ENCODE assay signal across 7 cellular contexts in the genomic region with DNA sequence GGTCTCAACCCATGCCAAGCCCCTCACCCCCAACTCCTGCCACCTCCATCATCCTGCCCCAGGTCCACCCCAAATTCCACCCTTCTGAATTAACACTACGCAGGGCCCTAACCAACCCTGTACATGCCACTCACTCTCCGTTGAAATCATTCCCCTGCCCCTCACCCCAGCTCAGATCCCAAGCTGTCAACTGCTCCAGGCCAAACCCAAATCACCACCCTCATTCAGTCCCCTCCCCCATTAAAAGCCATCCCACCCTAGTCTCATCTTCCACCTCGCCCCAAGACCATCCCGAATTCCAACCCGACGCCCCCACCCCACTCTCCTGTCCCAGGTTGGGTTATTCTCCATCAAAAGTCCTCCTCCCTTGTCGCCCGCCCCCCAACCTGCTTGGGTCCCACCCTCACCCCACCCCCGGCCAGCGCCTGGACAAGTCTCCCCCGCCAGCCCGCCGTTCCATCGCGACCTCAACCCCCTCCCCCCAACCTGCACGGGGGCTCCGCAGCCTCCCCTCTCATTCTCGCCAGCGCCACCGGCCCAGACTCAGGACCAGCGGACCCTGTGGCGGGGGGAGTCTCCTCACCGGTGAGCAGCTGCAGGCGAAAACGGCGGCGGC. TPM values are rescaled to one million over a fixed set of nuclear protein-coding genes. Genes with fewer than 3 reads are reported as not detected.
DNase-seq lines count a peak whose midpoint lies in the region; ATAC-seq and TF ChIP-seq lines count a peak whose summit lies in the region.

No MANE protein-coding gene starts in this region.

- peak overlapping the region; percentile 89 for H3K4ac ChIP-seq in neuronal stem cell (ENCODE audit: low read length)

- H3K36me3 ChIP-seq in RWPE2 (ENCODE audit: low read depth) (no peaks in the 10 kb centered on the region), esophagus (ENCODE audit: control insufficient read depth in 2 of 2, insufficient read depth in 2 of 2, low read length in 1 of 2) (no peaks in the 10 kb centered on the region), neuronal stem cell (replicated peaks in 1 of 2; ENCODE audit: control insufficient read depth in 2 of 2, insufficient read depth in 2 of 2, low read length in 2 of 2) (no peaks in the 10 kb centered on the region)

- H3K14ac ChIP-seq in neuronal stem cell (ENCODE audit: low read length), result peak overlapping the region; percentile 95

- H2AK5ac ChIP-seq in neuronal stem cell (ENCODE audit: low read depth, low read length), result peak overlapping the region; percentile 47

- H2BK12ac ChIP-seq in neuronal stem cell (ENCODE audit: low read length), result peak overlapping the region; percentile 91

- 3% methylated on average over 26 to 27 of the region's 27 CpGs for WGBS in esophagus, 2 donors
- WGBS in neuronal stem cell (ENCODE audit: extremely low coverage in 2 of 2, insufficient read length in 2 of 2, insufficient replicate concordance in 1 of 2), 2 donors, result no CpG with 5 or more reads among the region's 27 CpGs

- peak overlapping the region; percentile 98 for H3K9ac ChIP-seq in neuronal stem cell (ENCODE audit: low read depth, low read length, poor library complexity)

- H3K23ac ChIP-seq in neuronal stem cell (ENCODE audit: low read depth, low read length, poor library complexity), result peak overlapping the region; percentile 99

- H2BK15ac ChIP-seq in neuronal stem cell (ENCODE audit: low read length), result peak overlapping the region; percentile 91

- ATAC-seq in GM21528 (IDR thresholded peaks at IDR 0.05; ENCODE audit: low FRiP score, unreplicated experiment), result peak; percentile 19
- no peak for ATAC-seq in RWPE2 (ENCODE audit: low read depth)
- no peak for ATAC-seq in sciatic nerve
- no peak for ATAC-seq in HG02642 (IDR thresholded peaks at IDR 0.05; ENCODE audit: poor library complexity, unreplicated experiment)

- H4K8ac ChIP-seq in neuronal stem cell (ENCODE audit: low read depth, low read length), result no peak overlapping the region

- H3K4me1 ChIP-seq in RWPE2 (ENCODE audit: insufficient read depth, poor library complexity, severe bottlenecking) (no peaks in the 10 kb centered on the region), esophagus (ENCODE audit: control insufficient read depth in 2 of 2, insufficient read depth in 2 of 2, low read length in 1 of 2) (peaks cover 2 to 7% of the 10 kb centered on the region in 2 donors), neuronal stem cell (ENCODE audit: control insufficient read depth in 2 of 2, insufficient read depth in 1 of 2, low read depth in 1 of 2, low read length in 2 of 2) (peaks cover 6 to 18% of the 10 kb centered on the region in 2 donors)

- H3K9me3 ChIP-seq in RWPE2 (ENCODE audit: severe bottlenecking), result no peaks in the 10 kb centered on the region
- peaks cover 0 to 2% of the 10 kb centered on the region in 2 donors for H3K9me3 ChIP-seq in esophagus (ENCODE audit: control insufficient read depth in 2 of 2, insufficient read depth in 1 of 2, low read depth in 1 of 2, low read length in 1 of 2)
- no peaks in the 10 kb centered on the region for H3K9me3 ChIP-seq in neuronal stem cell (replicated peaks in 1 of 2; ENCODE audit: control insufficient read depth in 2 of 2, insufficient read depth in 1 of 2, low read depth in 1 of 2, low read length in 2 of 2)

- no peak for TF ChIP-seq CTCF in RWPE2 (IDR thresholded peaks at IDR 0.05; ENCODE audit: poor library complexity, severe bottlenecking)

- peak overlapping the region; percentile 36 for H2BK120ac ChIP-seq in neuronal stem cell (ENCODE audit: low read depth, low read length)

- H3K27ac ChIP-seq in RWPE2 (ENCODE audit: poor library complexity, severe bottlenecking) (peak overlapping the region; percentile 26), esophagus (ENCODE audit: low read depth in 2 of 2, low read length in 1 of 2) (peak overlapping the region; percentile 31 to 94), neuronal stem cell (replicated peaks; ENCODE audit: low read length) (peak overlapping the region; percentile 95)

- intact Hi-C loops in sciatic nerve (cut with DNase I), result no loop called here

- H3K18ac ChIP-seq in neuronal stem cell (ENCODE audit: low read length), result peak overlapping the region; percentile 99

- peak overlapping the region; percentile 79 for H3K4me2 ChIP-seq in neuronal stem cell (ENCODE audit: insufficient read depth, low read length, poor library complexity, severe bottlenecking)

- H4K91ac ChIP-seq in neuronal stem cell (ENCODE audit: low read depth, low read length, poor library complexity), result peak overlapping the region; percentile 89

- peak overlapping the region; percentile 93 for H2AFZ ChIP-seq in neuronal stem cell (ENCODE audit: low read length)

- H2BK5ac ChIP-seq in neuronal stem cell (ENCODE audit: low read length), result peak overlapping the region; percentile 98

- DNase-seq in RWPE2 (ENCODE audit: low spot score) (no peak), neuronal stem cell (ENCODE audit: low spot score) (peak; percentile 24), RPMI8226 (no peak), sciatic nerve (ENCODE audit: low spot score) (no peak)

- H3K4me3 ChIP-seq in RWPE2 (ENCODE audit: severe bottlenecking) (peak overlapping the region; percentile 74), esophagus (ENCODE audit: low read depth in 1 of 2, low read length in 2 of 2) (peak overlapping the region; percentile 65 to 98), neuronal stem cell (ENCODE audit: low read length in 2 of 2) (peak overlapping the region; percentile 60 to 98)

- H3K79me1 ChIP-seq in neuronal stem cell (ENCODE audit: low read depth, low read length), result peaks cover 2% of the 10 kb centered on the region

- H3K27me3 ChIP-seq in RWPE2 (ENCODE audit: insufficient read depth, poor library complexity, severe bottlenecking) (no peaks in the 10 kb centered on the region), esophagus (ENCODE audit: control insufficient read depth in 1 of 2, insufficient read depth in 2 of 2, low read length in 2 of 2) (no peaks in the 10 kb centered on the region), neuronal stem cell (ENCODE audit: control insufficient read depth in 3 of 3, insufficient read depth in 3 of 3, low read depth in 1 of 3, low read length in 3 of 3) (no peaks in the 10 kb centered on the region)

RNA-seq across cellular contexts. Expression of gene FAM168A, which starts 0.5 kb away (rescaled TPM):
- 1 to 10 TPM; 4.0 TPM for polyA plus RNA-seq in esophagus
- polyA plus RNA-seq in neuronal stem cell (2013, experiment 1 of 2), result 23.1 TPM
- 24.7 TPM for polyA plus RNA-seq in neuronal stem cell (2013, experiment 2 of 2)
- total RNA-seq in sciatic nerve, result 52.2 TPM

RNA-seq across cellular contexts. Expression of gene PLEKHB1, which starts 48.9 kb away (rescaled TPM):
- polyA plus RNA-seq in esophagus, result 1 to 10 TPM; 1.1 to 1.3 TPM
- polyA plus RNA-seq in neuronal stem cell (2013, experiment 1 of 2), result 61.3 TPM
- polyA plus RNA-seq in neuronal stem cell (2013, experiment 2 of 2), result 62.8 TPM
- total RNA-seq in sciatic nerve, result 370 TPM

Comparison
In these comparisons a context has a peak if more than half of its experiments do, and no peak if none do; other contexts are left out.
1. H3K27ac ChIP-seq: peak in every context shown above with its lines; median percentile 95 in neuronal stem cell; 62 in esophagus; 26 in RWPE2.